ENCODE assay signal across 8 cellular contexts in genomic region chr17:82272495-82273326, GRCh38. TPM values are rescaled to one million over a fixed set of nuclear protein-coding genes. Genes with fewer than 3 reads are reported as not detected.
A peak's percentile ranks its signal among the peaks of the same experiment; 100 is the strongest.
DNase-seq lines count a peak whose midpoint lies in the region; ATAC-seq, FAIRE-seq and TF ChIP-seq lines count a peak whose summit lies in the region.

No MANE protein-coding gene starts in this region.

- TF ChIP-seq EP300 in K562 (IDR thresholded peaks at IDR 0.05; ENCODE audit: low read length) = no peak

- H3K36me3 ChIP-seq in HCT116 (ENCODE audit: control insufficient read depth in 1 of 2, insufficient read depth in 2 of 2, low read length in 2 of 2) (peaks cover 13 to 29% of the 10 kb centered on the region in 2 experiments), SU-DHL-6 (ENCODE audit: low read length) (peaks cover 5% of the 10 kb centered on the region; the same call in 1 of the 2 replicates), K562 (ENCODE audit: control insufficient read depth, insufficient read depth, low read length) (peaks cover 48% of the 10 kb centered on the region)

- BruUV-seq in HCT116 (replicated peaks; lab: Mats Ljungman, UMichigan) (TSS peak; percentile 37), K562 (replicated peaks; lab: Mats Ljungman, UMichigan) (TSS peak; percentile 42)

- peaks cover 3% of the 10 kb centered on the region; the same call in 1 of the 2 replicates for H3F3A ChIP-seq in SU-DHL-6 (ENCODE audit: insufficient read depth)

- H3K9me3 ChIP-seq in HCT116 (ENCODE audit: control insufficient read depth in 1 of 2, insufficient read depth in 1 of 2, low read depth in 1 of 2, low read length in 2 of 2) (no peaks in the 10 kb centered on the region), SU-DHL-6 (ENCODE audit: insufficient read depth, low read length) (no peaks in the 10 kb centered on the region), K562 (replicated peaks; ENCODE audit: control insufficient read depth, insufficient read depth, low read depth, low read length) (no peaks in the 10 kb centered on the region)

- TF ChIP-seq RAD21 in HCT116 (IDR thresholded peaks at IDR 0.05; ENCODE audit: low read depth) (no peak), K562 (CRISPR knock-in tag; conservative IDR thresholded peaks at IDR 0.05 in 1 of 2, IDR thresholded peaks at IDR 0.05 in 1 of 2) (no peak)

- RAD21 ChIA-PET in HCT116 (lab: Charles Lee; ENCODE audit: low non-redundant PET in 1 of 2, low total read pairs in 2 of 2, uncharacterized antibody in 2 of 2, unreplicated experiment in 2 of 2) = interaction anchor here in 1 of 2 experiments (0.8 kb wide), 1 partner anchor 10 kb away, joined by 7 read pairs; no protein-coding TSS in a partner anchor

- H3K9me2 ChIP-seq in HCT116 (ENCODE audit: insufficient read depth) = no peaks in the 10 kb centered on the region
- H3K9me2 ChIP-seq in SU-DHL-6 (replicated peaks; ENCODE audit: insufficient read depth, low read length) = no peaks in the 10 kb centered on the region

- H3K4me2 ChIP-seq in HCT116 (ENCODE audit: low read length) (peak overlapping the region; percentile 79), SU-DHL-6 (ENCODE audit: low read depth, low read length, poor library complexity, severe bottlenecking) (peak overlapping the region; percentile 65), K562 (ENCODE audit: insufficient read depth, low read length) (peak overlapping the region; percentile 87)

- CTCF ChIA-PET in HCT116 (lab: Charles Lee) (no interaction called here), K562 (lab: Yijun Ruan, JAX; ENCODE audit: low intra/inter-chr PET ratio) (no interaction called here)

- intact Hi-C loops in HCT116 (cut with micrococcal nuclease) (no loop called here), K562 (cut with micrococcal nuclease) (no loop called here)

- no peak for TF ChIP-seq POLR2A in HCT116 (IDR thresholded peaks at IDR 0.05; ENCODE audit: borderline replicate concordance, extremely low read depth, insufficient read depth, insufficient read length)
- TF ChIP-seq POLR2A in K562 (conservative IDR thresholded peaks at IDR 0.05) = no peak

- no peak for TF ChIP-seq CTCF in HCT116 (IDR thresholded peaks at IDR 0.05 in 2 of 3, conservative IDR thresholded peaks at IDR 0.05 in 1 of 3; ENCODE audit: borderline replicate concordance in 1 of 3, insufficient read depth in 1 of 3, low read depth in 2 of 3, low read length in 2 of 3)
- TF ChIP-seq CTCF in SU-DHL-6 (IDR thresholded peaks at IDR 0.05; ENCODE audit: insufficient read depth, low read length, poor library complexity, severe bottlenecking) = no peak
- no peak for TF ChIP-seq CTCF in K562 (IDR thresholded peaks at IDR 0.05 in 2 of 3, conservative IDR thresholded peaks at IDR 0.05 in 1 of 3; ENCODE audit: insufficient read depth in 2 of 3, low read depth in 1 of 3, low read length in 3 of 3)

- H3K27me3 ChIP-seq in HCT116 (ENCODE audit: insufficient read depth, low read length) (no peaks in the 10 kb centered on the region), SU-DHL-6 (ENCODE audit: low read length) (no peaks in the 10 kb centered on the region), K562 (ENCODE audit: control insufficient read depth in 2 of 2, insufficient read depth in 2 of 2, low read length in 2 of 2) (no peaks in the 10 kb centered on the region)

- no peak overlapping the region for H2AFZ ChIP-seq in HCT116 (ENCODE audit: low read depth, low read length, poor library complexity, severe bottlenecking)
- H2AFZ ChIP-seq in SU-DHL-6 (ENCODE audit: low read depth, low read length, severe bottlenecking) = peak overlapping the region; percentile 93
- H2AFZ ChIP-seq in K562 (ENCODE audit: low read depth, low read length) = no peak overlapping the region; the same call in 1 of the 2 replicates

- peak overlapping the region; percentile 77 for H3K4me3 ChIP-seq in HCT116 (replicated peaks in 1 of 2; ENCODE audit: low read depth in 1 of 2, low read length in 2 of 2)
- peak overlapping the region; percentile 95 for H3K4me3 ChIP-seq in SU-DHL-6 (ENCODE audit: insufficient read depth, low read length, poor library complexity, severe bottlenecking)
- H3K4me3 ChIP-seq in K562 = peak overlapping the region; percentile 96

- H3K27ac ChIP-seq in HCT116 (ENCODE audit: low read depth, low read length) (peak overlapping the region; percentile 95), SU-DHL-6 (ENCODE audit: low read depth, low read length) (peak overlapping the region; percentile 84), K562 (ENCODE audit: extremely low read depth, low read depth, low read length) (peak overlapping the region; percentile 98)

- under 1% methylated on average over 19 of the region's 57 CpGs for WGBS in K562 (ENCODE audit: insufficient coverage, low coverage, missing lambda C conversion rate)

- DNase-seq in CD1c-positive myeloid dendritic cell (ENCODE audit: extremely low spot score) (peak; percentile 37), HCT116 (ENCODE audit: low read depth, low spot score) (no peak), K562 (ENCODE audit: extremely low read depth in 1 of 4, low spot score in 3 of 4) (peak; percentile 70 to 93 (median 90)), iPS-NIHi7 (ENCODE audit: extremely low spot score) (peak; percentile 64)
- peak; percentile 38 to 42 for DNase-seq in stimulated activated CD4-positive, alpha-beta T cell treated with anti-CD3 and anti-CD28 coated beads, Interleukin-2, amount 100 ng/mL, for 24 hours

- FAIRE-seq in K562 (lab: Jason Lieb, UNC) = no peak

- ATAC-seq in HCT116 (peak; percentile 30), K562 (peak; percentile 72), HG03565 (IDR thresholded peaks at IDR 0.05; ENCODE audit: unreplicated experiment) (no peak), GM18861 (IDR thresholded peaks at IDR 0.05; ENCODE audit: unreplicated experiment) (no peak)

- H3K79me2 ChIP-seq in HCT116 (ENCODE audit: insufficient read depth, low read length) (peaks cover 55% of the 10 kb centered on the region), SU-DHL-6 (ENCODE audit: insufficient read depth, low read length) (peaks cover 52% of the 10 kb centered on the region), K562 (ENCODE audit: control insufficient read depth, insufficient read depth, low read length) (peaks cover 58% of the 10 kb centered on the region)

- peaks cover 15% of the 10 kb centered on the region for H3K9me1 ChIP-seq in K562 (ENCODE audit: control insufficient read depth, insufficient read depth, low read length)

- H3K4me1 ChIP-seq in HCT116 (ENCODE audit: control insufficient read depth in 1 of 2, insufficient read depth in 2 of 2, low read length in 2 of 2) (peaks cover 23 to 64% of the 10 kb centered on the region in 2 experiments), K562 (replicated peaks in 1 of 2; ENCODE audit: control insufficient read depth in 2 of 2, insufficient read depth in 2 of 2, low read length in 2 of 2) (peaks cover 42 to 75% of the 10 kb centered on the region in 2 experiments)

- H3K9ac ChIP-seq in HCT116 (ENCODE audit: low read length) (peak overlapping the region; percentile 91), SU-DHL-6 (ENCODE audit: low read length) (peak overlapping the region; percentile 98), K562 (ENCODE audit: insufficient read depth in 1 of 2, low read depth in 2 of 2, low read length in 2 of 2) (peak overlapping the region; percentile 84 to 97)

- POLR2A ChIA-PET in HCT116 (lab: Charles Lee) = interaction anchor here (0.7 to 2.4 kb wide), 3 partner anchors 11 to 432 kb away, joined by 3 to 11 read pairs (median 3); no protein-coding TSS in a partner anchor
- POLR2A ChIA-PET in K562 (lab: Yijun Ruan, JAX) = interaction anchor here (1.3 to 5.6 kb wide), 5 partner anchors 8 to 19 kb away, joined by 4 to 37 read pairs (median 5); no protein-coding TSS in a partner anchor

- peaks cover 24% of the 10 kb centered on the region; the same call in 1 of the 2 replicates for H4K20me1 ChIP-seq in HCT116 (ENCODE audit: insufficient read depth)
- peaks cover 21% of the 10 kb centered on the region for H4K20me1 ChIP-seq in SU-DHL-6 (ENCODE audit: low read depth, low read length)
- H4K20me1 ChIP-seq in K562 (replicated peaks; ENCODE audit: control insufficient read depth, insufficient read depth, low read length) = peaks cover 45% of the 10 kb centered on the region

- in situ Hi-C loops in K562 (cut with MboI) = no loop called here

RNA-seq across cellular contexts. Expression of gene CSNK1D, which starts 0.8 kb away (rescaled TPM):
- total RNA-seq in HCT116 (2021; ENCODE audit: unreplicated experiment) (176 TPM), K562 (2014; rRNA removed) (26.1 and 39.0 TPM in 2 replicates), K562 (2014; rRNA removed; fragmentation: Illumina TruSeq; extraction: Trizol) (35.9 and 41.3 TPM in 2 replicates), K562 (2015; rRNA removed; fragmentation: Illumina TruSeq; extraction: Trizol) (35.7 and 36.6 TPM in 2 replicates), K562 (2021) (95.3 and 114 TPM in 2 replicates)
- 184 and 197 TPM in 2 replicates for polyA plus RNA-seq in HCT116 (2012)
- total RNA-seq in K562 (2011; cell fraction: chromatin; rRNA removed; ENCODE audit: low replicate concordance) = 268 and 441 TPM in 2 replicates
- total RNA-seq in K562 (2011; cell fraction: nucleolus; rRNA removed) = 196 and 213 TPM in 2 replicates
- 179 and 187 TPM in 2 replicates for total RNA-seq in K562 (2011; cell fraction: nucleoplasm; rRNA removed)
- polyA plus RNA-seq in K562 (2011; rRNA removed) (82.8 and 96.8 TPM in 2 replicates), K562 (2014; fragmentation: Illumina TruSeq; extraction: Trizol) (123 and 133 TPM in 2 replicates), K562 (2014; fragmentation: Nextera tagmentation; extraction: Ambion mirVana) (1 to 10 TPM; 6.5 to 7.4 TPM), K562 (2014; rRNA removed) (81.0 and 90.3 TPM in 2 replicates)
- 51.5 and 60.4 TPM in 2 replicates for polyA plus RNA-seq in K562 (2011; cell fraction: cytosol; rRNA removed)
- polyA plus RNA-seq in K562 (2011; cell fraction: nucleus; rRNA removed) = 306 and 488 TPM in 2 replicates
- polyA plus RNA-seq in K562 (2012) = 102 and 106 TPM in 2 replicates
- polyA minus RNA-seq in K562 (2011; rRNA and poly(A)+ RNA removed) = 56.2 and 74.7 TPM in 2 replicates
- 45.7 and 51.3 TPM in 2 replicates for polyA minus RNA-seq in K562 (2011; cell fraction: cytosol; rRNA and poly(A)+ RNA removed)
- polyA minus RNA-seq in K562 (2011; cell fraction: nucleus; rRNA and poly(A)+ RNA removed) = 71.1 and 74.9 TPM in 2 replicates

RNA-seq across cellular contexts. Expression of gene SLC16A3, which starts 43.9 kb away (rescaled TPM):
- total RNA-seq in HCT116 (2021; ENCODE audit: unreplicated experiment) (445 TPM), K562 (2014; rRNA removed) (1.8 and 2.5 TPM in 2 replicates), K562 (2014; rRNA removed; fragmentation: Illumina TruSeq; extraction: Trizol) (0.11 and 0.13 TPM in 2 replicates), K562 (2015; rRNA removed; fragmentation: Illumina TruSeq; extraction: Trizol) (1.0 and 1.2 TPM in 2 replicates), K562 (2021) (2.9 and 5.4 TPM in 2 replicates)
- polyA plus RNA-seq in HCT116 (2012) = 422 and 492 TPM in 2 replicates
- 2.9 and 6.6 TPM in 2 replicates for total RNA-seq in K562 (2011; cell fraction: chromatin; rRNA removed; ENCODE audit: low replicate concordance)
- total RNA-seq in K562 (2011; cell fraction: nucleolus; rRNA removed) = 10.0 and 10.5 TPM in 2 replicates
- total RNA-seq in K562 (2011; cell fraction: nucleoplasm; rRNA removed) = 4.4 and 5.7 TPM in 2 replicates
- polyA plus RNA-seq in K562 (2011; rRNA removed) (3.7 and 8.3 TPM in 2 replicates), K562 (2014; fragmentation: Illumina TruSeq; extraction: Trizol) (0.58 and 0.78 TPM in 2 replicates), K562 (2014; fragmentation: Nextera tagmentation; extraction: Ambion mirVana) (not detected), K562 (2014; rRNA removed) (0.81 and 1.9 TPM in 2 replicates)
- polyA plus RNA-seq in K562 (2011; cell fraction: cytosol; rRNA removed) = 9.7 and 12.8 TPM in 2 replicates
- polyA plus RNA-seq in K562 (2011; cell fraction: nucleus; rRNA removed) = 9.1 and 10.2 TPM in 2 replicates
- 4.9 and 9.3 TPM in 2 replicates for polyA plus RNA-seq in K562 (2012)
- polyA minus RNA-seq in K562 (2011; rRNA and poly(A)+ RNA removed) = 2.9 and 3.7 TPM in 2 replicates
- polyA minus RNA-seq in K562 (2011; cell fraction: cytosol; rRNA and poly(A)+ RNA removed) = 7.0 and 15.5 TPM in 2 replicates
- 4.8 and 6.9 TPM in 2 replicates for polyA minus RNA-seq in K562 (2011; cell fraction: nucleus; rRNA and poly(A)+ RNA removed)

RNA-seq across cellular contexts. Expression of gene CD7, which starts 44.7 kb away (rescaled TPM):
- total RNA-seq in HCT116 (2021; ENCODE audit: unreplicated experiment) (0.61 TPM), K562 (2014; rRNA removed) (not detected in 2 replicates), K562 (2014; rRNA removed; fragmentation: Illumina TruSeq; extraction: Trizol) (not detected in 2 replicates), K562 (2015; rRNA removed; fragmentation: Illumina TruSeq; extraction: Trizol) (not detected in 2 replicates), K562 (2021) (0.18 and 0.35 TPM in 2 replicates)
- polyA plus RNA-seq in HCT116 (2012) = 0.08 and 0.39 TPM in 2 replicates
- total RNA-seq in K562 (2011; cell fraction: chromatin; rRNA removed; ENCODE audit: low replicate concordance) = 0.44 TPM in 1 of 2 replicates, not detected in the other
- 0.66 and 0.83 TPM in 2 replicates for total RNA-seq in K562 (2011; cell fraction: nucleolus; rRNA removed)
- 0.69 TPM in 1 of 2 replicates, not detected in the other for total RNA-seq in K562 (2011; cell fraction: nucleoplasm; rRNA removed)
- polyA plus RNA-seq in K562 (2011; rRNA removed) (0.21 and 0.85 TPM in 2 replicates), K562 (2014; fragmentation: Illumina TruSeq; extraction: Trizol) (not detected in 2 replicates), K562 (2014; fragmentation: Nextera tagmentation; extraction: Ambion mirVana) (not detected), K562 (2014; rRNA removed) (not detected in 2 replicates)
- 0.34 and 1.3 TPM in 2 replicates for polyA plus RNA-seq in K562 (2011; cell fraction: cytosol; rRNA removed)
- polyA plus RNA-seq in K562 (2011; cell fraction: nucleus; rRNA removed) = 0.88 and 1.2 TPM in 2 replicates
- 0.16 and 0.19 TPM in 2 replicates for polyA plus RNA-seq in K562 (2012)
- polyA minus RNA-seq in K562 (2011; rRNA and poly(A)+ RNA removed) = not detected in 2 replicates
- 1.0 TPM in 1 of 2 replicates, not detected in the other for polyA minus RNA-seq in K562 (2011; cell fraction: cytosol; rRNA and poly(A)+ RNA removed)
- polyA minus RNA-seq in K562 (2011; cell fraction: nucleus; rRNA and poly(A)+ RNA removed) = 0.27 TPM in 1 of 2 replicates, not detected in the other

Comparison
In these comparisons a context has a peak if more than half of its experiments do, and no peak if none do; other contexts are left out.
1. ATAC-seq: peak in HCT116 (single experiment) and K562 (single experiment); none in HG03565 (single experiment) and GM18861 (single experiment).
2. RNA of gene SLC16A3, which starts 43.9 kb away (total RNA-seq): 445 TPM in HCT116 (single experiment); 0.11 to 10.5 TPM in K562; every median in the first group is over 10 times any median in the second.
3. Peak in every context shown above with its lines, with median percentiles within 50 percentile points of each other: H3K27ac ChIP-seq, H3K4me2 ChIP-seq, H3K4me3 ChIP-seq and H3K9ac ChIP-seq.